ENCODE assay signal across 30 cellular contexts in genomic region chr20:48468571-48468970, GRCh38.
"Had no signal": no experiment of that assay in that cellular context is flagged by ENCODE, and none has a peak within 500 bp of the region (broad histone marks: within the 10 kb centered on the region; RNA-seq: fewer than 3 reads in every experiment).

No MANE protein-coding gene starts in this region.

- H3K36me3 Mint-ChIP-seq: immature natural killer cell; naive thymus-derived CD8-positive, alpha-beta T cell; stimulated activated memory B cell treated with anti-CD40 and anti-IgM and Interleukin-4, amounts not matched to agents 10 μg/mL and 1 μg/mL and 100 μg/mL, for 72 hours had no signal

- FAIRE-seq: islet of Langerhans, kidney, pancreas had no signal

- H3K27me3 Mint-ChIP-seq: progenitor cell of endocrine pancreas; stimulated activated naive CD8-positive, alpha-beta T cell treated with anti-CD3 and anti-CD28 coated beads, Interleukin-15, amount 100 ng/mL, for 72 hours had no signal

- H3K27ac ChIP-seq: heart left ventricle, left lung, lower lobe of right lung, pancreas, right atrium auricular region, skin epidermis, testis, thyroid gland, transverse colon, upper lobe of right lung, uterus had no signal

- H3K36me3 ChIP-seq: heart left ventricle, left lung, lower lobe of right lung, pancreas, right atrium auricular region, thyroid gland, transverse colon, upper lobe of right lung, uterus had no signal

- H3K4me1 Mint-ChIP-seq: stimulated activated naive CD8-positive, alpha-beta T cell treated with anti-CD3 and anti-CD28 coated beads, Interleukin-15, amount 100 ng/mL, for 72 hours had no signal

- H3K9me3 Mint-ChIP-seq: immature natural killer cell; naive thymus-derived CD8-positive, alpha-beta T cell; nephron; stimulated activated naive CD8-positive, alpha-beta T cell treated with anti-CD3 and anti-CD28 coated beads, Interleukin-15, amount 100 ng/mL, for 72 hours had no signal

- H3K9me3 ChIP-seq: left lung, lower lobe of right lung, pancreas, right atrium auricular region, testis, thyroid gland, transverse colon, upper lobe of right lung, uterus had no signal

- DNase-seq: heart left ventricle; hypothalamus; immature natural killer cell; kidney; left lung; lower lobe of right lung; mammary epithelial cell; mesenchymal stem cell; naive thymus-derived CD8-positive, alpha-beta T cell; nucleus accumbens; pancreas; stimulated activated CD4-positive, alpha-beta T cell treated with anti-CD3 and anti-CD28 coated beads, Interleukin-4, amount 100 ng/mL, for 4 hours; stimulated activated CD8-positive, alpha-beta memory T cell treated with anti-CD3 and anti-CD28 coated beads, Interleukin-4, amount 100 ng/mL, for 48 hours; stimulated activated naive CD4-positive, alpha-beta T cell treated with Interleukin-2 at 50 U/mL for 16 hours; stimulated activated naive CD8-positive, alpha-beta T cell treated with anti-CD3 and anti-CD28 coated beads, Interleukin-15, amount 100 ng/mL, for 72 hours; substantia nigra; testis; thyroid gland; transverse colon; uterus had no signal

- H3K27ac Mint-ChIP-seq: nephron; progenitor cell of endocrine pancreas; stimulated activated memory B cell treated with anti-CD40 and anti-IgM and Interleukin-4, amounts not matched to agents 10 μg/mL and 1 μg/mL and 100 μg/mL, for 72 hours had no signal

- H3K4me3 Mint-ChIP-seq: nephron; neural crest cell; stimulated activated memory B cell treated with anti-CD40 and anti-IgM and Interleukin-4, amounts not matched to agents 10 μg/mL and 1 μg/mL and 100 μg/mL, for 72 hours; stimulated activated naive CD8-positive, alpha-beta T cell treated with anti-CD3 and anti-CD28 coated beads, Interleukin-15, amount 100 ng/mL, for 72 hours had no signal

- ATAC-seq: heart left ventricle; left colon; left lung; lower lobe of right lung; naive thymus-derived CD8-positive, alpha-beta T cell; pancreas; sciatic nerve; stimulated activated memory B cell treated with anti-CD40 and anti-IgM and Interleukin-4, amounts not matched to agents 10 μg/mL and 1 μg/mL and 100 μg/mL, for 72 hours; stimulated activated naive CD8-positive, alpha-beta T cell treated with anti-CD3 and anti-CD28 coated beads, Interleukin-15, amount 100 ng/mL, for 72 hours; upper lobe of right lung had no signal

- H3K27me3 ChIP-seq: pancreas, right atrium auricular region, testis, thyroid gland, upper lobe of right lung, uterus had no signal

- H3K4me3 ChIP-seq: heart left ventricle, left lung, lower lobe of right lung, pancreas, right atrium auricular region, skin epidermis, testis, thyroid gland, transverse colon, upper lobe of right lung, uterus had no signal

- H3K4me1 ChIP-seq: heart left ventricle, left lung, lower lobe of right lung, pancreas, testis, thyroid gland, transverse colon, upper lobe of right lung, uterus had no signal
